ENCODE assay signal across 1 cellular context in the genomic region with DNA sequence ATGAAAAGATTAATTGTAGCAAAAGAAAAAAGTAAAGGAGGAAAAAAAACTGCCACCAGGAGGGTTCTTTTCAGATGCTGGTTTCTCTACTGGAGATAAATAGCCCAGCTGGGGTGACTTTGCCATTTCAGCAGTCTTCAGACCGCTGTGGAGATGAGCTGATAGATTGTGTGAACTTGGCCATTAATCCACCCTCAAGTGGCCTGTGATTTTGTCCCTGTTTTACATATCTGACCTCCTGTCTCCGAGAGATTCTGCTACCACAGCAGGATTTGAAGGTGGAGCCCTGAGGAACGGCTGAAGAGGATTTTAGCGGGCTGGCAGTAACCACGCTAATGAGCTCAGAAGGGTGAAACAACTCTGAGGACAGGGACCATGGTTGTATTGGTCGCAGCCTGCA.
TF ChIP-seq lines count a peak whose summit lies in the region.

No MANE protein-coding gene starts in this region.

TF ChIP-seq in K562, 482 proteins besides CTCF, POLR2A, EP300 and RAD21 (continued from another document):
- TF ChIP-seq POU5F1 (IDR thresholded peaks at IDR 0.05; ENCODE audit: borderline replicate concordance, low read depth, low read length, partially characterized antibody) (no peak), OTX1 (CRISPR knock-in tag; IDR thresholded peaks at IDR 0.05) (no peak), ZNF316 (IDR thresholded peaks at IDR 0.05) (peak; percentile 38), CBFA2T3 (IDR thresholded peaks at IDR 0.05) (0 out of 2 replicates have a peak, but pooled peaks have one; percentile 11), ZBTB1 (CRISPR knock-in tag; IDR thresholded peaks at IDR 0.05; ENCODE audit: borderline replicate concordance, low read depth) (no peak)
- TF ChIP-seq, protein P1, sequence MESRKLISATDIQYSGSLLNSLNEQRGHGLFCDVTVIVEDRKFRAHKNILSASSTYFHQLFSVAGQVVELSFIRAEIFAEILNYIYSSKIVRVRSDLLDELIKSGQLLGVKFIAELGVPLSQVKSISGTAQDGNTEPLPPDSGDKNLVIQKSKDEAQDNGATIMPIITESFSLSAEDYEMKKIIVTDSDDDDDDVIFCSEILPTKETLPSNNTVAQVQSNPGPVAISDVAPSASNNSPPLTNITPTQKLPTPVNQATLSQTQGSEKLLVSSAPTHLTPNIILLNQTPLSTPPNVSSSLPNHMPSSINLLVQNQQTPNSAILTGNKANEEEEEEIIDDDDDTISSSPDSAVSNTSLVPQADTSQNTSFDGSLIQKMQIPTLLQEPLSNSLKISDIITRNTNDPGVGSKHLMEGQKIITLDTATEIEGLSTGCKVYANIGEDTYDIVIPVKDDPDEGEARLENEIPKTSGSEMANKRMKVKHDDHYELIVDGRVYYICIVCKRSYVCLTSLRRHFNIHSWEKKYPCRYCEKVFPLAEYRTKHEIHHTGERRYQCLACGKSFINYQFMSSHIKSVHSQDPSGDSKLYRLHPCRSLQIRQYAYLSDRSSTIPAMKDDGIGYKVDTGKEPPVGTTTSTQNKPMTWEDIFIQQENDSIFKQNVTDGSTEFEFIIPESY (CRISPR knock-in tag; IDR thresholded peaks at IDR 0.05): no peak
- TF ChIP-seq, protein P2, sequence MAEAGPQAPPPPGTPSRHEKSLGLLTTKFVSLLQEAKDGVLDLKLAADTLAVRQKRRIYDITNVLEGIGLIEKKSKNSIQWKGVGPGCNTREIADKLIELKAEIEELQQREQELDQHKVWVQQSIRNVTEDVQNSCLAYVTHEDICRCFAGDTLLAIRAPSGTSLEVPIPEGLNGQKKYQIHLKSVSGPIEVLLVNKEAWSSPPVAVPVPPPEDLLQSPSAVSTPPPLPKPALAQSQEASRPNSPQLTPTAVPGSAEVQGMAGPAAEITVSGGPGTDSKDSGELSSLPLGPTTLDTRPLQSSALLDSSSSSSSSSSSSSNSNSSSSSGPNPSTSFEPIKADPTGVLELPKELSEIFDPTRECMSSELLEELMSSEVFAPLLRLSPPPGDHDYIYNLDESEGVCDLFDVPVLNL (CRISPR knock-in tag; IDR thresholded peaks at IDR 0.05; ENCODE audit: low read depth): no peak
